ENCODE assay signal across 8 cellular contexts in the genomic region with DNA sequence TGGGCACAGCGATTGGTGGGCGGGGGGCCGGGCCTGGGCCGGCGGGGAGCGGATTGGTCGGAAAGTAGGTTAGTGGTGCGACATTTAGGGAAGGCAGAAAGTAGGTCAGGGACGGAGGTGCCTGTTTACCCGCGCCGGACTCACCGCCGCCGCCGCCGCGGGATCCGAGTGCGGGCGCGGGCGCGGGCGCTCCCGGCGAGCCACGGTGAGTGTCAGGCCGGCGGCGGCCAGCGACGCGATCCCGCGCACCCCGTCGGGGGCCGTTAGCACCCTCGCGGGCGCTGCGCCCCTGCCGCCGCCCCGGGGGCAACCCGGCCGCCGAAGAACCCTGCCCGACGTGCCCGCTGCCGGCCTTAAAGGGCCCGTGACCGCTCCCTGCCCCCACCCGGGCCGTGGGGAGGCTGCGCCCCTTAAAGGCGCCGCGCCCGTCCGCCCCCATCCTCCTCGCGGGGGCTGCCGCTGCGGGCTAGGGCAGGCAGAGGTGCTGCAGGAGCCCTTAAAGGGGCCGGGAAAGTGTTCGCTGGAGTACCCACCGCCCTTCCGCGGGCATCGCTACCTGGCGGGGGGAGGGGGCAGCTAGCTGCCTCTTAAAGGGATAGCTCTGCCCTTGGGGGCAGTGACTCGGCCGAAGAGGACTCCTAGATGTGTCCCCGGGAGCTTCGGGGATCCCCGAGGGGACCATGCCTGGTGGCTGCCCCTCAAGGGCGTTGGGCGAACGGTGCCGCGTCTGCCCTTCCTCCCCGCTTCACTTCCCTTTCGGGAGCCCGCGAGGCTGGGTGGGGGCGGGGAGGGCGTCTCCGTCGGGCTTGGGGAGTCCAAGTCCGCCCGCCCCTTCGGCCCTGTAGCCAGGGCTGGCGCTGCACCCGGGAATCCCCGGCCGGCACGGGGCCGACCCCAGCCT. TPM values are rescaled to one million over a fixed set of nuclear protein-coding genes. Genes with fewer than 3 reads are reported as not detected.
DNase-seq lines count a peak whose midpoint lies in the region; ATAC-seq and TF ChIP-seq lines count a peak whose summit lies in the region.

BMAL1 (plus strand) TSS at position 72 of the 901 bp plus-strand sequence. CDS start 76,519 bp downstream, outside the sequence.

- no peaks in the 10 kb centered on the region for H3K27me3 ChIP-seq in adipocyte (replicated peaks; ENCODE audit: control insufficient read depth, insufficient read depth, low read length)
- H3K27me3 ChIP-seq in right cardiac atrium (ENCODE audit: control insufficient read depth, insufficient read depth) = no peaks in the 10 kb centered on the region

- H3K4me3 ChIP-seq in adipocyte (ENCODE audit: low read length) (peak within 1 kb of the TSS; percentile 95), right cardiac atrium (ENCODE audit: low read length) (peak within 1 kb of the TSS; percentile 94)

- H3K9me3 ChIP-seq in adipocyte (ENCODE audit: control insufficient read depth, low read length) (no peaks in the 10 kb centered on the region), right cardiac atrium (ENCODE audit: control insufficient read depth, low read length) (no peaks in the 10 kb centered on the region)

- DNase-seq in 8988T (peak; percentile 46), SKM-1 treated with dmso at 0.1 percent for 144 hours (lab: John Stamatoyannopoulos, UW; ENCODE audit: unreplicated experiment) (peak; percentile 15), adipocyte (ENCODE audit: low read depth) (peak; percentile 56), right cardiac atrium (peak; percentile 67 to 85 (median 85)), sciatic nerve (ENCODE audit: low spot score) (peak; percentile 75), kidney tubule cell (ENCODE audit: low spot score) (no peak)

- peak; percentile 34 for TF ChIP-seq POLR2A in GM18526 (IDR thresholded peaks at IDR 0.05; ENCODE audit: extremely low read depth, insufficient read length)

- H3K27ac ChIP-seq in right cardiac atrium (ENCODE audit: low read length) = peak within 1 kb of the TSS; percentile 87

- peak; percentile 19 for ATAC-seq in HG03039 (IDR thresholded peaks at IDR 0.05; ENCODE audit: unreplicated experiment)
- ATAC-seq in right cardiac atrium = peak; percentile 7 to 30
- ATAC-seq in sciatic nerve = no peak

- intact Hi-C loops in right cardiac atrium (cut with DNase I) = loop anchor here in 2 of 4 donors (5.0 to 10.0 kb wide), 2 partner anchors 57 to 59 kb away; no protein-coding TSS in a partner anchor
- intact Hi-C loops in sciatic nerve (cut with DNase I) = no loop called here

- H3K4me1 ChIP-seq in adipocyte (ENCODE audit: control insufficient read depth, insufficient read depth, low read length) (peaks cover 20% of the 10 kb centered on the region), right cardiac atrium (ENCODE audit: control insufficient read depth, insufficient read depth, low read length) (peaks cover 10% of the 10 kb centered on the region)

- WGBS in right cardiac atrium = under 1% methylated on average over 101 of the region's 101 CpGs

- H3K36me3 ChIP-seq in adipocyte (ENCODE audit: control insufficient read depth, insufficient read depth, low read length, severe bottlenecking) = no peaks in the 10 kb centered on the region

- peak within 1 kb of the TSS; percentile 87 for H3K9ac ChIP-seq in adipocyte (ENCODE audit: low read length)

RNA-seq across cellular contexts. Expression of gene BMAL1, which starts in this region (rescaled TPM):
- 10 to 100 TPM in 3 of 4 donors, 1 to 10 TPM in 1; 6.5 to 23.4 (median 19.0) TPM for total RNA-seq in right cardiac atrium
- 8.5 TPM for polyA plus RNA-seq in right cardiac atrium
- 25.6 TPM for total RNA-seq in sciatic nerve
